8 cellular contexts compared by ENCODE assay signal in the genomic region with DNA sequence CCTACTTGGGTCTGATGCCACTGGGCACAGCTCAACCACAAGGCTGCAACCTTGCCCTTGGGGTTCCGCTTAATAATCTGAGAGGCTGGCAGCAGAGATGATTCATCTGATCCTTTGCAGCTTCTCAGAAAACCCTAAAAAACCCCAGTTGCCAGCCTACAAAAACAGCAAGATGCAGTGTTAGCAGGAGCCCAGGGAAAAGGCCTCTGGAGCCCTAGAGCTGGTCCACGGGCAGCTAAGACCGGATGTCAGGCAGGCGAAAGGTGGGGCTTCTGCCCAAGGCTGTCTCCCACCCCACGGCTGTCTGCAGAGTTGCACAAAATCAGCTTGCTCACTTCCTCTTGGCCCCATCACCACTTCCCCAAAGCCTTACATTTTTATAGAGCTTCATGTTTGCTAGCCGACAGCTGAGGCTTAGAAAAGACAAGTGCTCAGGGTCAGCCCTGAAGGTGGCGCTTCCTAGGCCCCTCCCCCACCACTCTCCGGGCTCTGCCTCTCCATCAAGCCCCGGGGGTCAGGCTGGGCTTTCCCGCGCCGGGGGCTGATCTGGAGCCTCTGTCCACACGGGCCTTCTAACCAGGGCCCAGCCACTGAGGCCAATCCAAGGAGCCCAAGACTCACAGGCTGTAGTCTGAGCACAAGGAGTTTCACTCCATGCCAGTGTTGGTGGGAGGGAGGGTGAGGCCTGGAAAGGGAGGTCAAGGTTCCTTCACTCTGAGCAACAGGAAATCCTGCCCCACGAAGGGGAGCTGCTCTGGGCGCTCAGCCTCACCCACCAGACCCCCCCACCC. TPM values are rescaled to one million over a fixed set of nuclear protein-coding genes. Genes with fewer than 3 reads are reported as not detected.
DNase-seq lines count a peak whose midpoint lies in the region; ATAC-seq and TF ChIP-seq lines count a peak whose summit lies in the region.

No MANE protein-coding gene starts in this region.

- H3K9me2 ChIP-seq in PC-3 (replicated peaks; ENCODE audit: low read length): no peaks in the 10 kb centered on the region

- peak overlapping the region; percentile 49 for H3K9ac ChIP-seq in PC-3 (ENCODE audit: low read length)

- ATAC-seq in HG03135 (IDR thresholded peaks at IDR 0.05; ENCODE audit: unreplicated experiment) (peak; percentile 56), PC-3 (peak; percentile 79)
- peak; percentile 69 for ATAC-seq in activated T-helper 17 cell treated with anti-CD3 and anti-CD28 coated beads, Interleukin-2, amount 50 U/mL, for 72 hours (replicated peaks)

- no peaks in the 10 kb centered on the region for H3K36me3 Mint-ChIP-seq in activated T-helper 17 cell treated with anti-CD3 and anti-CD28 coated beads, Interleukin-2, amount 50 U/mL, for 72 hours (ENCODE audit: low read depth)
- H3K36me3 Mint-ChIP-seq in type B pancreatic cell: no peaks in the 10 kb centered on the region

- H3K4me2 ChIP-seq in PC-3 (ENCODE audit: low read length) (peak overlapping the region; percentile 81), osteoblast (ENCODE audit: insufficient read depth, low read length) (peak overlapping the region; percentile 75)

- no peak for TF ChIP-seq CTCF in PC-3 (conservative IDR thresholded peaks at IDR 0.05; ENCODE audit: low read depth, low read length)
- TF ChIP-seq CTCF in osteoblast (IDR thresholded peaks at IDR 0.05; ENCODE audit: extremely low read depth, low read depth, low read length): no peak
- no peak for TF ChIP-seq CTCF in type B pancreatic cell (conservative IDR thresholded peaks at IDR 0.05)

- H3K27me3 Mint-ChIP-seq in activated T-helper 17 cell treated with anti-CD3 and anti-CD28 coated beads, Interleukin-2, amount 50 U/mL, for 72 hours: no peaks in the 10 kb centered on the region
- peaks cover 8% of the 10 kb centered on the region for H3K27me3 Mint-ChIP-seq in type B pancreatic cell

- H3F3A ChIP-seq in PC-3 (ENCODE audit: low read length, unreplicated experiment): no peaks in the 10 kb centered on the region

- H3K36me3 ChIP-seq in ACC112 (ENCODE audit: insufficient read depth, low read length): no peaks in the 10 kb centered on the region
- H3K36me3 ChIP-seq in PC-3 (ENCODE audit: low read depth, low read length): no peaks in the 10 kb centered on the region
- H3K36me3 ChIP-seq in osteoblast (ENCODE audit: insufficient read depth, low read length): no peaks in the 10 kb centered on the region

- in situ Hi-C loops in GM18951 (cut with MboI; ENCODE audit: low sequenced_read_pairs, unreplicated experiment): loop anchor here (10.0 kb wide), 1 partner anchor 147 kb away; no protein-coding TSS in a partner anchor

- BruUV-seq in PC-3 (replicated peaks; lab: Mats Ljungman, UMichigan): no TSS peak

- POLR2A ChIA-PET in PC-3 (lab: Charles Lee; ENCODE audit: unreplicated experiment): interaction anchor here (0.5 to 0.6 kb wide), 4 partner anchors 26 to 229 kb away, joined by 3 to 6 read pairs (median 4); no protein-coding TSS in a partner anchor

- peaks cover 16% of the 10 kb centered on the region for H3K4me1 ChIP-seq in ACC112 (ENCODE audit: control insufficient read depth, insufficient read depth, low read length, unreplicated experiment)
- H3K4me1 ChIP-seq in PC-3 (ENCODE audit: insufficient read depth, low read length): peaks cover 12% of the 10 kb centered on the region
- peaks cover 14% of the 10 kb centered on the region for H3K4me1 ChIP-seq in osteoblast (ENCODE audit: insufficient read depth, low read length)

- peak overlapping the region; percentile 78 for H3K4me3 Mint-ChIP-seq in activated T-helper 17 cell treated with anti-CD3 and anti-CD28 coated beads, Interleukin-2, amount 50 U/mL, for 72 hours
- peak overlapping the region; percentile 75 for H3K4me3 Mint-ChIP-seq in type B pancreatic cell

- peaks cover 27% of the 10 kb centered on the region for H3K4me1 Mint-ChIP-seq in activated T-helper 17 cell treated with anti-CD3 and anti-CD28 coated beads, Interleukin-2, amount 50 U/mL, for 72 hours
- peaks cover 6% of the 10 kb centered on the region for H3K4me1 Mint-ChIP-seq in type B pancreatic cell (ENCODE audit: unreplicated experiment)

- H3K27me3 ChIP-seq in ACC112 (ENCODE audit: insufficient read depth, low read length) (0 out of 2 replicates have a peak, but pooled peaks cover 4% of the 10 kb centered on the region), PC-3 (ENCODE audit: low read length) (no peaks in the 10 kb centered on the region), osteoblast (ENCODE audit: insufficient read depth, low read length) (no peaks in the 10 kb centered on the region)

- H3K27ac Mint-ChIP-seq in activated T-helper 17 cell treated with anti-CD3 and anti-CD28 coated beads, Interleukin-2, amount 50 U/mL, for 72 hours: no peak overlapping the region
- H3K27ac Mint-ChIP-seq in type B pancreatic cell: peak overlapping the region; percentile 85

- H2AFZ ChIP-seq in ACC112 (ENCODE audit: low read length, unreplicated experiment) (peak overlapping the region; percentile 93), PC-3 (ENCODE audit: low read length) (peak overlapping the region; percentile 87), osteoblast (ENCODE audit: low read length) (peak overlapping the region; percentile 90)

- H3K79me2 ChIP-seq in ACC112 (ENCODE audit: control insufficient read depth, insufficient read depth, low read length, unreplicated experiment): no peaks in the 10 kb centered on the region
- no peaks in the 10 kb centered on the region for H3K79me2 ChIP-seq in PC-3 (ENCODE audit: low read length)
- H3K79me2 ChIP-seq in osteoblast (ENCODE audit: insufficient read depth, low read length): no peaks in the 10 kb centered on the region

- TF ChIP-seq POLR2A in GM18951 (IDR thresholded peaks at IDR 0.05; ENCODE audit: extremely low read depth, insufficient read depth, insufficient read length): peak; percentile 54

- H4K20me1 ChIP-seq in PC-3 (ENCODE audit: low read length): no peaks in the 10 kb centered on the region
- H4K20me1 ChIP-seq in osteoblast (ENCODE audit: insufficient read depth, low read length): no peaks in the 10 kb centered on the region

- CTCF ChIA-PET in PC-3 (lab: Charles Lee): interaction anchor here (0.5 to 2.3 kb wide), 9 partner anchors 19 to 240 kb away, joined by 3 to 21 read pairs (median 7); no protein-coding TSS in a partner anchor

- DNase-seq in PC-3: peak; percentile 72
- peak; percentile 74 for DNase-seq in globus pallidus (ENCODE audit: low spot score)
- peak; percentile 82 for DNase-seq in osteoblast (ENCODE audit: insufficient read length, low spot score, missing footprints)
- DNase-seq in type B pancreatic cell (ENCODE audit: extremely low spot score, unreplicated experiment): peak; percentile 74

- H3K9me3 Mint-ChIP-seq in activated T-helper 17 cell treated with anti-CD3 and anti-CD28 coated beads, Interleukin-2, amount 50 U/mL, for 72 hours: no peaks in the 10 kb centered on the region
- H3K9me3 Mint-ChIP-seq in type B pancreatic cell: no peaks in the 10 kb centered on the region

- H3K27ac ChIP-seq in ACC112 (ENCODE audit: low read depth, low read length): peak overlapping the region; percentile 82
- H3K27ac ChIP-seq in PC-3 (ENCODE audit: low read length): peak overlapping the region; percentile 70
- H3K27ac ChIP-seq in osteoblast (ENCODE audit: low read depth, low read length): peak overlapping the region; percentile 58

- H3K4me3 ChIP-seq in ACC112 (ENCODE audit: low read depth, low read length) (peak overlapping the region; percentile 63), PC-3 (ENCODE audit: low read length) (peak overlapping the region; percentile 60), osteoblast (ENCODE audit: insufficient read depth, low read length) (peak overlapping the region; percentile 41)

- intact Hi-C loops in PC-3 (cut with micrococcal nuclease): loop anchor here (1.0 to 2.0 kb wide), 5 partner anchors 26 to 261 kb away; no protein-coding TSS in a partner anchor

- H3K9me3 ChIP-seq in PC-3 (ENCODE audit: low read length) (no peaks in the 10 kb centered on the region), osteoblast (ENCODE audit: low read depth, low read length) (no peaks in the 10 kb centered on the region)

RNA-seq across cellular contexts. Expression of gene ADORA3, which starts 4.2 kb away (rescaled TPM):
- not detected in 2 replicates for total RNA-seq in PC-3 (2014; rRNA removed)
- not detected for total RNA-seq in activated T-helper 17 cell treated with anti-CD3 and anti-CD28 coated beads, Interleukin-2, amount 50 U/mL, for 72 hours
- not detected in 2 replicates for total RNA-seq in osteoblast
- not detected in 2 replicates for total RNA-seq in type B pancreatic cell (ENCODE audit: low replicate concordance)

RNA-seq across cellular contexts. Expression of gene TMIGD3, which starts 4.2 kb away (rescaled TPM):
- total RNA-seq in PC-3 (2014; rRNA removed) (not detected in 2 replicates), osteoblast (0.29 TPM in 1 of 2 replicates, not detected in the other), type B pancreatic cell (ENCODE audit: low replicate concordance) (not detected in 2 replicates)
- under 1 TPM in 1 of 2 donors, not detected in 1; 0.41 TPM for total RNA-seq in activated T-helper 17 cell treated with anti-CD3 and anti-CD28 coated beads, Interleukin-2, amount 50 U/mL, for 72 hours

RNA-seq across cellular contexts. Expression of gene C1orf162, which starts 33.8 kb away (rescaled TPM):
- 1.4 TPM in 1 of 2 replicates, not detected in the other for total RNA-seq in PC-3 (2014; rRNA removed)
- total RNA-seq in activated T-helper 17 cell treated with anti-CD3 and anti-CD28 coated beads, Interleukin-2, amount 50 U/mL, for 72 hours: 1 to 10 TPM; 4.4 to 4.9 TPM
- 0.29 and 0.36 TPM in 2 replicates for total RNA-seq in osteoblast
- 0.95 and 2.1 TPM in 2 replicates for total RNA-seq in type B pancreatic cell (ENCODE audit: low replicate concordance)

RNA-seq across cellular contexts. Expression of gene ATP5PB, which starts 58.3 kb away (rescaled TPM):
- total RNA-seq in PC-3 (2014; rRNA removed): 448 and 612 TPM in 2 replicates
- 100 to 1,000 TPM; 235 to 383 TPM for total RNA-seq in activated T-helper 17 cell treated with anti-CD3 and anti-CD28 coated beads, Interleukin-2, amount 50 U/mL, for 72 hours
- total RNA-seq in osteoblast: 203 and 272 TPM in 2 replicates
- total RNA-seq in type B pancreatic cell (ENCODE audit: low replicate concordance): 242 and 272 TPM in 2 replicates

RNA-seq across cellular contexts. Expression of gene WDR77, which starts 58.5 kb away (rescaled TPM):
- total RNA-seq in PC-3 (2014; rRNA removed) (62.1 and 67.9 TPM in 2 replicates), osteoblast (29.7 and 33.3 TPM in 2 replicates), type B pancreatic cell (ENCODE audit: low replicate concordance) (33.0 and 42.8 TPM in 2 replicates)
- total RNA-seq in activated T-helper 17 cell treated with anti-CD3 and anti-CD28 coated beads, Interleukin-2, amount 50 U/mL, for 72 hours: 10 to 100 TPM; 27.5 to 65.2 TPM

Comparison
In these comparisons a context has a peak if more than half of its experiments do, and no peak if none do; other contexts are left out.
1. Peak in every context shown above with its lines: DNase-seq, ATAC-seq, H3K4me3 ChIP-seq and H3K27ac ChIP-seq.